13 cellular contexts compared by ENCODE assay signal in the genomic region with DNA sequence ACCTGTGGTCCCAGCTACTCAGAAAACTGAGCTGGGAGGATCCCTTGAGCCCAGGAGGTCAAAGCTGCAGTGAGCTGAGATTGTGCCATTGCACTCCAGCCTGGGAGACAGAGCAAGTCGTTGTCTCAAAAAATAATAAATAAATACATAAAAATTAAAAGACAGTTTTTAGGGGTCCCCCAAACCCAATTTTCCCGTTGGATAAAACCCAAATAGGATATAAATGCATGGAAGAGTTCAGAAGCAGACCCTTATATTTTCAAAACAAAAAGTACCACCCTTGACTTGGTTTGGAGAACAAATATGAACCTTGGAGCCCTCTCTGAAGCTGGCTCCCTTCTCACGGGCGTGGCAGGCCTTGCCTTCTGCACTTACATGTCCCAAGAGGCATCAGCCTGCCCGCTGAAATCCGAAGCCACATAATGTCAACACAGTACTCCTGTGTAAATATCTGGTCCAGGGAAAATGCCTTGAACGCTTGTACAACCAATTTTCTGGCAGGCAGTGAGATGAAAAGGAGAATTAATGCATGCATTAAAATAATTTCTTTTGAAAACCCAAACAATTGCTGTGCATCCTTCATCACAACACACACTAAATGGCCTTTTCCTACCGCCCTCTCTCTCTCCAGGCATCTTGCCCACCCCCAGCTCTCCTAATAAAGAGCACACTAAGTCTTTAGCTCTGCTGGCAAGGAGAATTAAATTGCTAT. TPM values are rescaled to one million over a fixed set of nuclear protein-coding genes. Genes with fewer than 3 reads are reported as not detected.
DNase-seq lines count a peak whose midpoint lies in the region; ATAC-seq, FAIRE-seq and TF ChIP-seq lines count a peak whose summit lies in the region.
"Had no signal": no experiment of that assay in that cellular context is flagged by ENCODE, and none has a peak within 500 bp of the region (broad histone marks: within the 10 kb centered on the region; RNA-seq: fewer than 3 reads in every experiment).

No MANE protein-coding gene starts in this region.

- H3K4me1 ChIP-seq in HepG2 (ENCODE audit: insufficient read depth, low read length) (peaks cover 35% of the 10 kb centered on the region), right lobe of liver (peaks cover 0 to 3% (median 0%) of the 10 kb centered on the region in 4 donors), gastroesophageal sphincter (peaks cover 0 to 50% (median 13%) of the 10 kb centered on the region in 3 donors)
- H3K4me1 ChIP-seq: BE2C had no signal

- 5% methylated on average over 8 of the region's 8 CpGs for whole genome bisulfite sequencing in HepG2 (ENCODE audit: low lambda C conversion rate)
- WGBS in right lobe of liver (ENCODE audit: insufficient coverage, low coverage, low lambda C conversion rate, missing lambda C conversion rate), result 49% methylated on average over 8 of the region's 8 CpGs
- 12 to 49% methylated on average over 6 to 8 of the region's 8 CpGs for WGBS in gastroesophageal sphincter (ENCODE audit: low coverage in 1 of 2), 2 donors

- no peak for TF ChIP-seq RAD21 in HepG2 (CRISPR knock-in tag; IDR thresholded peaks at IDR 0.05)

- TF ChIP-seq CTCF in HepG2 (CRISPR knock-in tag; IDR thresholded peaks at IDR 0.05), result no peak
- TF ChIP-seq CTCF in right lobe of liver (IDR thresholded peaks at IDR 0.05), result no peak
- no peak for TF ChIP-seq CTCF in gastroesophageal sphincter (IDR thresholded peaks at IDR 0.05)

- BruUV-seq in HepG2 (replicated peaks; lab: Mats Ljungman, UMichigan), result no TSS peak

- H4K20me1 ChIP-seq in HepG2 (ENCODE audit: insufficient read depth, low read length), result no peaks in the 10 kb centered on the region

- H3K27me3 ChIP-seq in HepG2 (ENCODE audit: control insufficient read depth in 1 of 2, insufficient read depth in 2 of 2, low read length in 2 of 2), result peaks cover 0 to 2% of the 10 kb centered on the region in 2 experiments; a peak in 1 of 5 replicates
- no peaks in the 10 kb centered on the region for H3K27me3 ChIP-seq in right lobe of liver
- no peaks in the 10 kb centered on the region for H3K27me3 ChIP-seq in gastroesophageal sphincter
- H3K27me3 ChIP-seq: BE2C had no signal

- TF ChIP-seq POLR2A in HepG2 (IDR thresholded peaks at IDR 0.05; ENCODE audit: insufficient read depth in 1 of 2, low read depth in 2 of 2, low read length in 2 of 2), result no peak
- no peak for TF ChIP-seq POLR2A in right lobe of liver (IDR thresholded peaks at IDR 0.05)
- TF ChIP-seq POLR2A in gastroesophageal sphincter (IDR thresholded peaks at IDR 0.05), result no peak

- H3K27ac ChIP-seq in HepG2 (ENCODE audit: extremely low read length, insufficient read depth, low read length) (no peak overlapping the region), right lobe of liver (no peak overlapping the region), gastroesophageal sphincter (peak overlapping the region in 1 of 4 donors; percentile 33)
- H3K27ac ChIP-seq: PC-9 had no signal

- no peaks in the 10 kb centered on the region for H3K79me2 ChIP-seq in HepG2 (ENCODE audit: insufficient read depth, low read length)

- H3K36me3 ChIP-seq in HepG2 (replicated peaks in 1 of 2; ENCODE audit: control insufficient read depth in 1 of 2, insufficient read depth in 2 of 2, low read length in 2 of 2), result no peaks in the 10 kb centered on the region
- no peaks in the 10 kb centered on the region for H3K36me3 ChIP-seq in right lobe of liver
- H3K36me3 ChIP-seq in gastroesophageal sphincter, result no peaks in the 10 kb centered on the region
- H3K36me3 ChIP-seq: BE2C, HAP-1 had no signal

- H3K4me2 ChIP-seq in HepG2 (ENCODE audit: low read depth, low read length), result peak overlapping the region; percentile 26; the same call in 1 of the 2 replicates
- H3K4me2 ChIP-seq: PC-9 had no signal

- POLR2A ChIA-PET in HepG2 (lab: Yijun Ruan, JAX), result no interaction called here

- intact Hi-C loops in HepG2 (cut with micrococcal nuclease; ENCODE audit: unreplicated experiment), result no loop called here
- intact Hi-C loops in right lobe of liver (cut with DNase I), result no loop called here
- intact Hi-C loops in left colon (cut with DNase I, micrococcal nuclease), result no loop called here

- no peak overlapping the region for H3K9ac ChIP-seq in HepG2 (ENCODE audit: insufficient read depth, low read depth, low read length)

- no peak for FAIRE-seq in HepG2 (lab: Jason Lieb, UNC)
- FAIRE-seq: GM12891 had no signal

- in situ Hi-C loops in HepG2 (cut with HindIII; ENCODE audit: extremely low pct_ligation_motif_present, low pct_unique_long_range_greater_than_20kb), result no loop called here

- H3K4me3 ChIP-seq in HepG2 (replicated peaks in 1 of 3; ENCODE audit: insufficient read depth in 1 of 3, low read depth in 2 of 3, low read length in 3 of 3), result no peak overlapping the region
- no peak overlapping the region for H3K4me3 ChIP-seq in right lobe of liver
- no peak overlapping the region for H3K4me3 ChIP-seq in gastroesophageal sphincter
- H3K4me3 ChIP-seq: HAP-1, PC-9 had no signal

- H3K9me3 ChIP-seq in HepG2 (ENCODE audit: low read length) (no peaks in the 10 kb centered on the region), right lobe of liver (no peaks in the 10 kb centered on the region), gastroesophageal sphincter (no peaks in the 10 kb centered on the region)
- H3K9me3 ChIP-seq: BE2C, HAP-1 had no signal

- TF ChIP-seq EP300 in HepG2 (IDR thresholded peaks at IDR 0.05; ENCODE audit: low read depth in 2 of 2, low read length in 2 of 2) (no peak), HepG2 (CRISPR knock-in tag; IDR thresholded peaks at IDR 0.05; ENCODE audit: borderline replicate concordance) (no peak), gastroesophageal sphincter (IDR thresholded peaks at IDR 0.05) (no peak)

- no peak overlapping the region for H2AFZ ChIP-seq in HepG2 (ENCODE audit: low read length)
- H2AFZ ChIP-seq: PC-9 had no signal

- DNase-seq in HepG2 (ENCODE audit: low spot score) (peak; percentile 27), right lobe of liver (no peak), NCI-H748 (lab: John Stamatoyannopoulos, UW; ENCODE audit: unreplicated experiment) (peak; percentile 95), left colon (peak; percentile 80 to 89), glomerular visceral epithelial cell (ENCODE audit: extremely low spot score) (no peak), SW 1271 (lab: John Stamatoyannopoulos, UW) (no peak)
- DNase-seq: activated CD4-positive, alpha-beta T cell treated with anti-CD3 and anti-CD28 coated beads, Interleukin-2, amount 50 U/mL, for 4 hours; BE2C; PC-9 had no signal

- ATAC-seq in HepG2 (peak; percentile 64), right lobe of liver (no peak), left colon (peak; percentile 82), GM18870 (IDR thresholded peaks at IDR 0.05; ENCODE audit: unreplicated experiment) (no peak), gastroesophageal sphincter (no peak)

- CTCF ChIA-PET in HepG2 (lab: Yijun Ruan, JAX; ENCODE audit: low intra/inter-chr PET ratio, low total read pairs), result no interaction called here

RNA-seq across cellular contexts. Expression of gene PARD3, which starts 46.4 kb away (rescaled TPM):
- total RNA-seq in HepG2 (2016; rRNA removed; fragmentation: Illumina TruSeq; extraction: Trizol) (60.0 and 67.5 TPM in 2 replicates), right lobe of liver (10 to 100 TPM; 19.1 to 27.8 (median 22.0) TPM), left colon (10 to 100 TPM; 45.5 to 52.9 TPM), gastroesophageal sphincter (100 to 1,000 TPM; 101 to 127 (median 115) TPM)
- 20.8 and 27.4 TPM in 2 replicates for total RNA-seq in HepG2 (2016; cell fraction: cytosol; rRNA removed; fragmentation: Illumina TruSeq; extraction: Trizol; ENCODE audit: low read depth)
- total RNA-seq in HepG2 (2016; cell fraction: insoluble cytoplasmic fraction; rRNA removed; fragmentation: Illumina TruSeq; extraction: Trizol), result 57.8 and 62.9 TPM in 2 replicates
- total RNA-seq in HepG2 (2016; cell fraction: membrane; rRNA removed; fragmentation: Illumina TruSeq; extraction: Trizol), result 40.7 and 46.4 TPM in 2 replicates
- 55.2 and 61.4 TPM in 2 replicates for total RNA-seq in HepG2 (2016; cell fraction: nucleus; rRNA removed; fragmentation: Illumina TruSeq; extraction: Trizol)
- 37.5 and 40.9 TPM in 2 replicates for polyA plus RNA-seq in HepG2 (2011; rRNA removed)
- 27.2 and 36.6 TPM in 2 replicates for polyA plus RNA-seq in HepG2 (2011; cell fraction: cytosol; rRNA removed)
- polyA plus RNA-seq in HepG2 (2011; cell fraction: nucleus; rRNA removed), result 20.7 and 21.3 TPM in 2 replicates
- polyA plus RNA-seq in HepG2 (2012), result 42.8 and 43.8 TPM in 2 replicates
- polyA plus RNA-seq in HepG2 (2016; cell fraction: cytosol; fragmentation: Illumina TruSeq; extraction: Trizol; ENCODE audit: low read depth), result 4.9 and 5.9 TPM in 2 replicates
- polyA plus RNA-seq in HepG2 (2016; cell fraction: insoluble cytoplasmic fraction; fragmentation: Illumina TruSeq; extraction: Trizol; ENCODE audit: low read depth), result 56.4 and 57.9 TPM in 2 replicates
- 15.4 and 16.9 TPM in 2 replicates for polyA plus RNA-seq in HepG2 (2016; cell fraction: membrane; fragmentation: Illumina TruSeq; extraction: Trizol; ENCODE audit: low read depth)
- polyA plus RNA-seq in HepG2 (2016; cell fraction: nucleus; fragmentation: Illumina TruSeq; extraction: Trizol; ENCODE audit: insufficient read depth, low read depth), result 37.3 and 39.6 TPM in 2 replicates
- 26.7 and 51.8 TPM in 2 replicates for polyA minus RNA-seq in HepG2 (2011; rRNA and poly(A)+ RNA removed; ENCODE audit: low replicate concordance)
- polyA minus RNA-seq in HepG2 (2011; cell fraction: cytosol; rRNA and poly(A)+ RNA removed), result 41.1 and 45.4 TPM in 2 replicates
- polyA minus RNA-seq in HepG2 (2011; cell fraction: nucleus; rRNA and poly(A)+ RNA removed), result 106 and 138 TPM in 2 replicates

Comparison
In these comparisons a context has a peak if more than half of its experiments do, and no peak if none do; other contexts are left out.
1. ATAC-seq: peak in HepG2 (single experiment) and left colon (single experiment); none in right lobe of liver (0 of 4), GM18870 (single experiment) and gastroesophageal sphincter (single experiment).
2. DNase-seq: peak in HepG2 (single experiment), NCI-H748 (single experiment) and left colon (2 of 2); none in right lobe of liver (0 of 3), glomerular visceral epithelial cell (single experiment) and SW 1271 (0 of 2).